11 cellular contexts compared by ENCODE assay signal in genomic region chr20:34262488-34263288, GRCh38. TPM values are rescaled to one million over a fixed set of nuclear protein-coding genes. Genes with fewer than 3 reads are reported as not detected.
DNase-seq lines count a peak whose midpoint lies in the region; ATAC-seq and TF ChIP-seq lines count a peak whose summit lies in the region.
"Had no signal": no experiment of that assay in that cellular context is flagged by ENCODE, and none has a peak within 500 bp of the region (broad histone marks: within the 10 kb centered on the region; RNA-seq: fewer than 3 reads in every experiment).

No MANE protein-coding gene starts in this region.

- no peaks in the 10 kb centered on the region for H3K27me3 ChIP-seq in vagina
- H3K27me3 ChIP-seq: BE2C had no signal

- POLR2A ChIA-PET in activated naive CD8-positive, alpha-beta T cell treated with anti-CD3 and anti-CD28 coated beads, Interleukin-2, amount 10 ng/mL, durations not matched to agents 7 days and 5 days (lab: Charles Lee), result interaction anchor here (0.6 kb wide), 1 partner anchor 293 kb away, joined by 4 read pairs; no protein-coding TSS in a partner anchor

- H3K4me3 ChIP-seq in mucosa of descending colon (no peak overlapping the region), vagina (no peak overlapping the region)

- ATAC-seq in activated naive CD8-positive, alpha-beta T cell treated with anti-CD3 and anti-CD28 coated beads, Interleukin-2, amount 10 ng/mL, durations not matched to agents 7 days and 5 days (ENCODE audit: low read depth), result peak; percentile 47
- peak; percentile 32 for ATAC-seq in mucosa of descending colon
- ATAC-seq: activated T-helper 17 cell treated with anti-CD3 and anti-CD28 coated beads, Interleukin-2, amount 50 U/mL, for 72 hours had no signal

- no peaks in the 10 kb centered on the region for H3K4me1 ChIP-seq in mucosa of descending colon (ENCODE audit: low read depth)
- no peaks in the 10 kb centered on the region for H3K4me1 ChIP-seq in vagina
- H3K4me1 ChIP-seq: BE2C had no signal

- intact Hi-C loops in mucosa of descending colon (cut with DNase I, micrococcal nuclease), result no loop called here
- intact Hi-C loops in vagina (cut with DNase I), result no loop called here
- intact Hi-C loops in activated T-helper 1 cell treated with anti-CD3 and anti-CD28 coated beads, Interleukin-12 subunit alpha, Interleukin-12 subunit beta, Interleukin-2, Interleukin-4 antibody, amounts not matched to agents 30 ng/mL and 10 ng/mL and 1 ng/mL, durations not matched to agents 14 hours and 24 hours and 36 hours (cut with micrococcal nuclease), result no loop called here

- peak overlapping the region; percentile 6 for H3K4me3 Mint-ChIP-seq in activated naive CD8-positive, alpha-beta T cell treated with anti-CD3 and anti-CD28 coated beads, Interleukin-2, amount 10 ng/mL, durations not matched to agents 7 days and 5 days
- no peak overlapping the region for H3K4me3 Mint-ChIP-seq in activated naive CD8-positive, alpha-beta T cell treated with anti-CD3 and anti-CD28 coated beads for 36 hours
- H3K4me3 Mint-ChIP-seq in endothelial cell (ENCODE audit: unreplicated experiment), result no peak overlapping the region
- H3K4me3 Mint-ChIP-seq in activated T-helper 1 cell treated with anti-CD3 and anti-CD28 coated beads, Interleukin-12 subunit alpha, Interleukin-12 subunit beta, Interleukin-2, Interleukin-4 antibody, amounts not matched to agents 30 ng/mL and 10 ng/mL and 1 ng/mL, durations not matched to agents 14 hours and 24 hours and 36 hours, result no peak overlapping the region
- H3K4me3 Mint-ChIP-seq: activated T-helper 17 cell treated with anti-CD3 and anti-CD28 coated beads, Interleukin-2, amount 50 U/mL, for 72 hours had no signal

- no peaks in the 10 kb centered on the region for H3K9me3 ChIP-seq in mucosa of descending colon
- no peaks in the 10 kb centered on the region for H3K9me3 ChIP-seq in vagina
- H3K9me3 ChIP-seq: BE2C had no signal

- peaks cover 5% of the 10 kb centered on the region for H3K4me1 Mint-ChIP-seq in activated naive CD8-positive, alpha-beta T cell treated with anti-CD3 and anti-CD28 coated beads, Interleukin-2, amount 10 ng/mL, durations not matched to agents 7 days and 5 days
- H3K4me1 Mint-ChIP-seq in activated naive CD8-positive, alpha-beta T cell treated with anti-CD3 and anti-CD28 coated beads for 36 hours, result no peaks in the 10 kb centered on the region
- peaks cover 7% of the 10 kb centered on the region for H3K4me1 Mint-ChIP-seq in endothelial cell (ENCODE audit: unreplicated experiment)
- H3K4me1 Mint-ChIP-seq in activated T-helper 1 cell treated with anti-CD3 and anti-CD28 coated beads, Interleukin-12 subunit alpha, Interleukin-12 subunit beta, Interleukin-2, Interleukin-4 antibody, amounts not matched to agents 30 ng/mL and 10 ng/mL and 1 ng/mL, durations not matched to agents 14 hours and 24 hours and 36 hours (ENCODE audit: low read depth), result peaks cover 4% of the 10 kb centered on the region
- H3K4me1 Mint-ChIP-seq: activated T-helper 17 cell treated with anti-CD3 and anti-CD28 coated beads, Interleukin-2, amount 50 U/mL, for 72 hours had no signal

- peak overlapping the region; percentile 33 for H3K27ac ChIP-seq in vagina

- no peak for TF ChIP-seq CTCF in endothelial cell (IDR thresholded peaks at IDR 0.05; ENCODE audit: unreplicated experiment)
- no peak for TF ChIP-seq CTCF in mucosa of descending colon (IDR thresholded peaks at IDR 0.05)
- TF ChIP-seq CTCF in vagina (IDR thresholded peaks at IDR 0.05), result no peak

- H3K27me3 Mint-ChIP-seq in activated naive CD8-positive, alpha-beta T cell treated with anti-CD3 and anti-CD28 coated beads, Interleukin-2, amount 10 ng/mL, durations not matched to agents 7 days and 5 days, result no peaks in the 10 kb centered on the region
- H3K27me3 Mint-ChIP-seq in activated naive CD8-positive, alpha-beta T cell treated with anti-CD3 and anti-CD28 coated beads for 36 hours, result no peaks in the 10 kb centered on the region
- no peaks in the 10 kb centered on the region for H3K27me3 Mint-ChIP-seq in endothelial cell (ENCODE audit: unreplicated experiment)
- no peaks in the 10 kb centered on the region for H3K27me3 Mint-ChIP-seq in activated T-helper 1 cell treated with anti-CD3 and anti-CD28 coated beads, Interleukin-12 subunit alpha, Interleukin-12 subunit beta, Interleukin-2, Interleukin-4 antibody, amounts not matched to agents 30 ng/mL and 10 ng/mL and 1 ng/mL, durations not matched to agents 14 hours and 24 hours and 36 hours (ENCODE audit: insufficient read depth)
- H3K27me3 Mint-ChIP-seq: activated T-helper 17 cell treated with anti-CD3 and anti-CD28 coated beads, Interleukin-2, amount 50 U/mL, for 72 hours had no signal

- H3K27ac Mint-ChIP-seq in activated naive CD8-positive, alpha-beta T cell treated with anti-CD3 and anti-CD28 coated beads, Interleukin-2, amount 10 ng/mL, durations not matched to agents 7 days and 5 days, result peak overlapping the region; percentile 51
- no peak overlapping the region for H3K27ac Mint-ChIP-seq in activated naive CD8-positive, alpha-beta T cell treated with anti-CD3 and anti-CD28 coated beads for 36 hours
- H3K27ac Mint-ChIP-seq in endothelial cell (ENCODE audit: unreplicated experiment), result peak overlapping the region; percentile 37
- H3K27ac Mint-ChIP-seq in activated T-helper 1 cell treated with anti-CD3 and anti-CD28 coated beads, Interleukin-12 subunit alpha, Interleukin-12 subunit beta, Interleukin-2, Interleukin-4 antibody, amounts not matched to agents 30 ng/mL and 10 ng/mL and 1 ng/mL, durations not matched to agents 14 hours and 24 hours and 36 hours, result no peak overlapping the region
- H3K27ac Mint-ChIP-seq: activated T-helper 17 cell treated with anti-CD3 and anti-CD28 coated beads, Interleukin-2, amount 50 U/mL, for 72 hours had no signal

- H3K36me3 Mint-ChIP-seq in activated naive CD8-positive, alpha-beta T cell treated with anti-CD3 and anti-CD28 coated beads, Interleukin-2, amount 10 ng/mL, durations not matched to agents 7 days and 5 days, result peaks cover 2% of the 10 kb centered on the region
- H3K36me3 Mint-ChIP-seq in activated naive CD8-positive, alpha-beta T cell treated with anti-CD3 and anti-CD28 coated beads for 36 hours, result peaks cover 2% of the 10 kb centered on the region
- H3K36me3 Mint-ChIP-seq in endothelial cell (ENCODE audit: low read depth, unreplicated experiment), result no peaks in the 10 kb centered on the region
- H3K36me3 Mint-ChIP-seq in activated T-helper 1 cell treated with anti-CD3 and anti-CD28 coated beads, Interleukin-12 subunit alpha, Interleukin-12 subunit beta, Interleukin-2, Interleukin-4 antibody, amounts not matched to agents 30 ng/mL and 10 ng/mL and 1 ng/mL, durations not matched to agents 14 hours and 24 hours and 36 hours (ENCODE audit: low read depth), result peaks cover 2% of the 10 kb centered on the region

- H3K36me3 ChIP-seq in mucosa of descending colon (ENCODE audit: low read depth) (no peaks in the 10 kb centered on the region), vagina (no peaks in the 10 kb centered on the region)
- H3K36me3 ChIP-seq: BE2C had no signal

- H3K9me3 Mint-ChIP-seq in activated naive CD8-positive, alpha-beta T cell treated with anti-CD3 and anti-CD28 coated beads, Interleukin-2, amount 10 ng/mL, durations not matched to agents 7 days and 5 days, result no peaks in the 10 kb centered on the region
- no peaks in the 10 kb centered on the region for H3K9me3 Mint-ChIP-seq in activated naive CD8-positive, alpha-beta T cell treated with anti-CD3 and anti-CD28 coated beads for 36 hours
- no peaks in the 10 kb centered on the region for H3K9me3 Mint-ChIP-seq in endothelial cell (ENCODE audit: unreplicated experiment)
- no peaks in the 10 kb centered on the region for H3K9me3 Mint-ChIP-seq in activated T-helper 1 cell treated with anti-CD3 and anti-CD28 coated beads, Interleukin-12 subunit alpha, Interleukin-12 subunit beta, Interleukin-2, Interleukin-4 antibody, amounts not matched to agents 30 ng/mL and 10 ng/mL and 1 ng/mL, durations not matched to agents 14 hours and 24 hours and 36 hours
- H3K9me3 Mint-ChIP-seq: activated T-helper 17 cell treated with anti-CD3 and anti-CD28 coated beads, Interleukin-2, amount 50 U/mL, for 72 hours had no signal

- no peak for TF ChIP-seq POLR2A in vagina (IDR thresholded peaks at IDR 0.05)

- no peak for DNase-seq in activated naive CD8-positive, alpha-beta T cell treated with anti-CD3 and anti-CD28 coated beads, Interleukin-2, amount 10 ng/mL, durations not matched to agents 7 days and 5 days
- no peak for DNase-seq in activated naive CD8-positive, alpha-beta T cell treated with anti-CD3 and anti-CD28 coated beads for 36 hours
- DNase-seq in endothelial cell (ENCODE audit: low spot score), result no peak
- no peak for DNase-seq in mucosa of descending colon
- DNase-seq in vagina (ENCODE audit: extremely low spot score in 2 of 2), result no peak
- DNase-seq in activated T-helper 1 cell treated with anti-CD3 and anti-CD28 coated beads, Interleukin-12 subunit alpha, Interleukin-12 subunit beta, Interleukin-2, Interleukin-4 antibody, amounts not matched to agents 30 ng/mL and 10 ng/mL and 1 ng/mL, durations not matched to agents 14 hours and 24 hours and 36 hours (ENCODE audit: low spot score), result no peak
- no peak for DNase-seq in SK-N-DZ (ENCODE audit: low spot score)
- no peak for DNase-seq in T1000 (lab: John Stamatoyannopoulos, UW)
- DNase-seq: BE2C, OCI-M1 had no signal

RNA-seq across cellular contexts. Expression of gene ASIP, which starts 21.5 kb away (rescaled TPM):
- not detected for total RNA-seq in activated naive CD8-positive, alpha-beta T cell treated with anti-CD3 and anti-CD28 coated beads, Interleukin-2, amount 10 ng/mL, durations not matched to agents 7 days and 5 days
- not detected for total RNA-seq in activated naive CD8-positive, alpha-beta T cell treated with anti-CD3 and anti-CD28 coated beads for 36 hours
- total RNA-seq in endothelial cell (ENCODE audit: unreplicated experiment), result not detected
- total RNA-seq in mucosa of descending colon, result not detected
- not detected for total RNA-seq in vagina
- total RNA-seq in activated T-helper 1 cell treated with anti-CD3 and anti-CD28 coated beads, Interleukin-12 subunit alpha, Interleukin-12 subunit beta, Interleukin-2, Interleukin-4 antibody, amounts not matched to agents 30 ng/mL and 10 ng/mL and 1 ng/mL, durations not matched to agents 14 hours and 24 hours and 36 hours, result not detected in 2 replicates
- polyA plus RNA-seq in SK-N-DZ (2014; cell fraction: cytosol; rRNA removed), result not detected in 2 replicates
- not detected in 2 replicates for polyA plus RNA-seq in SK-N-DZ (2014; cell fraction: nucleus; rRNA removed)
- total RNA-seq: activated T-helper 17 cell treated with anti-CD3 and anti-CD28 coated beads, Interleukin-2, amount 50 U/mL, for 72 hours had no signal

RNA-seq across cellular contexts. Expression of gene AHCY, which starts 40.5 kb away (rescaled TPM):
- 10 to 100 TPM; 51.8 to 55.0 TPM for total RNA-seq in activated naive CD8-positive, alpha-beta T cell treated with anti-CD3 and anti-CD28 coated beads, Interleukin-2, amount 10 ng/mL, durations not matched to agents 7 days and 5 days
- 100 to 1,000 TPM; 245 to 254 TPM for total RNA-seq in activated naive CD8-positive, alpha-beta T cell treated with anti-CD3 and anti-CD28 coated beads for 36 hours
- total RNA-seq in endothelial cell (ENCODE audit: unreplicated experiment), result 165 TPM
- 10 to 100 TPM; 71.5 to 98.6 (median 74.3) TPM for total RNA-seq in mucosa of descending colon
- 98.2 TPM for total RNA-seq in vagina
- 130 and 132 TPM in 2 replicates for total RNA-seq in activated T-helper 1 cell treated with anti-CD3 and anti-CD28 coated beads, Interleukin-12 subunit alpha, Interleukin-12 subunit beta, Interleukin-2, Interleukin-4 antibody, amounts not matched to agents 30 ng/mL and 10 ng/mL and 1 ng/mL, durations not matched to agents 14 hours and 24 hours and 36 hours
- polyA plus RNA-seq in SK-N-DZ (2014; cell fraction: cytosol; rRNA removed), result 369 and 395 TPM in 2 replicates
- polyA plus RNA-seq in SK-N-DZ (2014; cell fraction: nucleus; rRNA removed), result 201 and 232 TPM in 2 replicates

Comparison
In these comparisons a context has a peak if more than half of its experiments do, and no peak if none do; other contexts are left out.
1. H3K27ac Mint-ChIP-seq: peak in activated naive CD8-positive, alpha-beta T cell treated with anti-CD3 and anti-CD28 coated beads, Interleukin-2, amount 10 ng/mL, durations not matched to agents 7 days and 5 days (single experiment) and endothelial cell (single experiment); none in activated naive CD8-positive, alpha-beta T cell treated with anti-CD3 and anti-CD28 coated beads for 36 hours (single experiment) and activated T-helper 1 cell treated with anti-CD3 and anti-CD28 coated beads, Interleukin-12 subunit alpha, Interleukin-12 subunit beta, Interleukin-2, Interleukin-4 antibody, amounts not matched to agents 30 ng/mL and 10 ng/mL and 1 ng/mL, durations not matched to agents 14 hours and 24 hours and 36 hours (single experiment).